In genomic region chr17:66704858-66705257, GRCh38 we compare ENCODE assay signal across 2 cellular contexts.
TF ChIP-seq lines count a peak whose summit lies in the region.

No MANE protein-coding gene starts in this region.

TF ChIP-seq in K562, 482 proteins besides CTCF, POLR2A, EP300 and RAD21:
- no peak for TF ChIP-seq ZNF511 (CRISPR knock-in tag; IDR thresholded peaks at IDR 0.05)
- TF ChIP-seq RFX1 (IDR thresholded peaks at IDR 0.05): peak; percentile 72

TF ChIP-seq in WTC11, 78 proteins besides CTCF, POLR2A, EP300 and RAD21 (continued from another document):
- TF ChIP-seq HMGXB4 (CRISPR knock-in tag; IDR thresholded peaks at IDR 0.05): no peak
